14 cellular contexts compared by ENCODE assay signal in genomic region chr10:34648507-34648906, GRCh38.
A peak's percentile ranks its signal among the peaks of the same experiment; 100 is the strongest.
DNase-seq lines count a peak whose midpoint lies in the region; ATAC-seq and TF ChIP-seq lines count a peak whose summit lies in the region.
"Had no signal": no experiment of that assay in that cellular context is flagged by ENCODE, and none has a peak within 500 bp of the region (broad histone marks: within the 10 kb centered on the region; RNA-seq: fewer than 3 reads in every experiment).

No MANE protein-coding gene starts in this region.

- peak; percentile 23 for ATAC-seq in upper lobe of right lung
- no peak for ATAC-seq in HG03571 (IDR thresholded peaks at IDR 0.05; ENCODE audit: unreplicated experiment)

- H3K36me3 ChIP-seq in endodermal cell (ENCODE audit: control insufficient read depth, insufficient read depth, low read length): no peaks in the 10 kb centered on the region
- no peaks in the 10 kb centered on the region for H3K36me3 ChIP-seq in upper lobe of right lung
- H3K36me3 ChIP-seq: BLaER1 treated with 17β-estradiol and CSF1 and Interleukin-3, amounts not matched to agents 10 nM and 100 nM; HAP-1 had no signal

- peak overlapping the region; percentile 12 for H3K27ac Mint-ChIP-seq in endodermal cell
- peak overlapping the region; percentile 55 to 78 (median 67) for H3K27ac Mint-ChIP-seq in nephron
- H3K27ac Mint-ChIP-seq: CD4-positive, CD25-positive, alpha-beta regulatory T cell had no signal

- DNase-seq in NCI-H82 (lab: John Stamatoyannopoulos, UW) (peak; percentile 53), NCI-H82 treated with DMSO at 0.1 percent for 48 hours (lab: John Stamatoyannopoulos, UW; ENCODE audit: unreplicated experiment) (no peak), endodermal cell (peak; percentile 49), upper lobe of right lung (no peak), LoVo (ENCODE audit: low spot score) (no peak), HEK293T (ENCODE audit: extremely low spot score) (no peak)
- DNase-seq: ACHN; Calu3; CD4-positive, CD25-positive, alpha-beta regulatory T cell; DMS 273 treated with DMSO at 0.1 percent for 48 hours had no signal

- H3K9ac ChIP-seq in endodermal cell (ENCODE audit: extremely low read depth, low read length, poor library complexity, severe bottlenecking): no peak overlapping the region
- H3K9ac ChIP-seq: BLaER1 treated with 17β-estradiol and CSF1 and Interleukin-3, amounts not matched to agents 10 nM and 100 nM had no signal

- no peaks in the 10 kb centered on the region for H3K27me3 ChIP-seq in endodermal cell (ENCODE audit: control insufficient read depth, insufficient read depth, low read length, poor library complexity, severe bottlenecking)
- no peaks in the 10 kb centered on the region for H3K27me3 ChIP-seq in upper lobe of right lung
- H3K27me3 ChIP-seq: BLaER1 treated with 17β-estradiol and CSF1 and Interleukin-3, amounts not matched to agents 10 nM and 100 nM had no signal

- H3K27ac ChIP-seq in endodermal cell (ENCODE audit: low read depth, low read length) (no peak overlapping the region), upper lobe of right lung (no peak overlapping the region)
- H3K27ac ChIP-seq: BLaER1 treated with 17β-estradiol and CSF1 and Interleukin-3, amounts not matched to agents 10 nM and 100 nM had no signal

- CTCF ChIA-PET in HEK293T (lab: Yijun Ruan, JAX): no interaction called here

- H3K27me3 Mint-ChIP-seq in endodermal cell (ENCODE audit: insufficient read depth) (no peaks in the 10 kb centered on the region), nephron (ENCODE audit: low read depth) (no peaks in the 10 kb centered on the region)
- H3K27me3 Mint-ChIP-seq: CD4-positive, CD25-positive, alpha-beta regulatory T cell had no signal

- H3K36me3 Mint-ChIP-seq in endodermal cell (ENCODE audit: low read depth) (peaks cover 2% of the 10 kb centered on the region), nephron (ENCODE audit: low read depth) (no peaks in the 10 kb centered on the region)
- H3K36me3 Mint-ChIP-seq: CD4-positive, CD25-positive, alpha-beta regulatory T cell had no signal

- TF ChIP-seq CTCF in endodermal cell (conservative IDR thresholded peaks at IDR 0.05) (no peak), nephron (IDR thresholded peaks at IDR 0.05; ENCODE audit: unreplicated experiment in 3 of 3) (no peak), upper lobe of right lung (IDR thresholded peaks at IDR 0.05) (no peak)

- intact Hi-C loops in upper lobe of right lung (cut with DNase I): no loop called here

- POLR2A ChIA-PET in HEK293T (lab: Yijun Ruan, JAX): no interaction called here

- H3K9me3 ChIP-seq in endodermal cell (ENCODE audit: control insufficient read depth, low read length): no peaks in the 10 kb centered on the region
- H3K9me3 ChIP-seq in upper lobe of right lung: no peaks in the 10 kb centered on the region
- H3K9me3 ChIP-seq: BLaER1 treated with 17β-estradiol and CSF1 and Interleukin-3, amounts not matched to agents 10 nM and 100 nM; HAP-1 had no signal

- H3K4me1 ChIP-seq in endodermal cell (ENCODE audit: control insufficient read depth, insufficient read depth, low read length): peaks cover 11% of the 10 kb centered on the region
- H3K4me1 ChIP-seq in upper lobe of right lung: no peaks in the 10 kb centered on the region

- peaks cover 45% of the 10 kb centered on the region for H3K4me1 Mint-ChIP-seq in endodermal cell
- peaks cover 70% of the 10 kb centered on the region for H3K4me1 Mint-ChIP-seq in nephron
- H3K4me1 Mint-ChIP-seq: CD4-positive, CD25-positive, alpha-beta regulatory T cell had no signal

- H3K4me3 ChIP-seq in endodermal cell (ENCODE audit: low read length): no peak overlapping the region
- H3K4me3 ChIP-seq in upper lobe of right lung: no peak overlapping the region
- H3K4me3 ChIP-seq: BLaER1 treated with 17β-estradiol and CSF1 and Interleukin-3, amounts not matched to agents 10 nM and 100 nM; HAP-1 had no signal

- H3K9me3 Mint-ChIP-seq in endodermal cell (no peaks in the 10 kb centered on the region), nephron (no peaks in the 10 kb centered on the region)
- H3K9me3 Mint-ChIP-seq: CD4-positive, CD25-positive, alpha-beta regulatory T cell had no signal

- WGBS in endodermal cell (ENCODE audit: insufficient coverage in 1 of 2, insufficient read length in 1 of 2), 2 experiments: 85 to 91% methylated on average over 6 to 7 of the region's 7 CpGs

- H3K4me3 Mint-ChIP-seq in endodermal cell (no peak overlapping the region), nephron (no peak overlapping the region)
- H3K4me3 Mint-ChIP-seq: CD4-positive, CD25-positive, alpha-beta regulatory T cell had no signal

TF ChIP-seq in HEK293T, 16 proteins besides CTCF, POLR2A, EP300 and RAD21:
- TF ChIP-seq ELF4 (IDR thresholded peaks at IDR 0.05) (no peak), SUZ12 (IDR thresholded peaks at IDR 0.05) (no peak), ARNT (IDR thresholded peaks at IDR 0.05) (no peak), HDGF (IDR thresholded peaks at IDR 0.05; ENCODE audit: borderline replicate concordance) (no peak), FOXA1 (IDR thresholded peaks at IDR 0.05) (no peak), FOXM1 (IDR thresholded peaks at IDR 0.05; ENCODE audit: borderline replicate concordance) (no peak), CTBP1 (IDR thresholded peaks at IDR 0.05; ENCODE audit: borderline replicate concordance) (no peak), SP1 (IDR thresholded peaks at IDR 0.05) (no peak), BHLHE40 (IDR thresholded peaks at IDR 0.05; ENCODE audit: borderline replicate concordance) (no peak), TARDBP (IDR thresholded peaks at IDR 0.05) (no peak), LEF1 (IDR thresholded peaks at IDR 0.05; ENCODE audit: borderline replicate concordance) (no peak), NFRKB (IDR thresholded peaks at IDR 0.05) (no peak), ZNF384 (IDR thresholded peaks at IDR 0.05) (no peak), L3MBTL2 (conservative IDR thresholded peaks at IDR 0.05) (no peak), FOXK2 (IDR thresholded peaks at IDR 0.05) (no peak)

Comparison
In these comparisons a context has a peak if more than half of its experiments do, and no peak if none do; other contexts are left out.
1. DNase-seq: peak in NCI-H82 (single experiment) and endodermal cell (single experiment); none in NCI-H82 treated with DMSO at 0.1 percent for 48 hours (single experiment), upper lobe of right lung (single experiment), LoVo (single experiment) and HEK293T (single experiment).